ENCODE assay signal across 12 cellular contexts in the genomic region with DNA sequence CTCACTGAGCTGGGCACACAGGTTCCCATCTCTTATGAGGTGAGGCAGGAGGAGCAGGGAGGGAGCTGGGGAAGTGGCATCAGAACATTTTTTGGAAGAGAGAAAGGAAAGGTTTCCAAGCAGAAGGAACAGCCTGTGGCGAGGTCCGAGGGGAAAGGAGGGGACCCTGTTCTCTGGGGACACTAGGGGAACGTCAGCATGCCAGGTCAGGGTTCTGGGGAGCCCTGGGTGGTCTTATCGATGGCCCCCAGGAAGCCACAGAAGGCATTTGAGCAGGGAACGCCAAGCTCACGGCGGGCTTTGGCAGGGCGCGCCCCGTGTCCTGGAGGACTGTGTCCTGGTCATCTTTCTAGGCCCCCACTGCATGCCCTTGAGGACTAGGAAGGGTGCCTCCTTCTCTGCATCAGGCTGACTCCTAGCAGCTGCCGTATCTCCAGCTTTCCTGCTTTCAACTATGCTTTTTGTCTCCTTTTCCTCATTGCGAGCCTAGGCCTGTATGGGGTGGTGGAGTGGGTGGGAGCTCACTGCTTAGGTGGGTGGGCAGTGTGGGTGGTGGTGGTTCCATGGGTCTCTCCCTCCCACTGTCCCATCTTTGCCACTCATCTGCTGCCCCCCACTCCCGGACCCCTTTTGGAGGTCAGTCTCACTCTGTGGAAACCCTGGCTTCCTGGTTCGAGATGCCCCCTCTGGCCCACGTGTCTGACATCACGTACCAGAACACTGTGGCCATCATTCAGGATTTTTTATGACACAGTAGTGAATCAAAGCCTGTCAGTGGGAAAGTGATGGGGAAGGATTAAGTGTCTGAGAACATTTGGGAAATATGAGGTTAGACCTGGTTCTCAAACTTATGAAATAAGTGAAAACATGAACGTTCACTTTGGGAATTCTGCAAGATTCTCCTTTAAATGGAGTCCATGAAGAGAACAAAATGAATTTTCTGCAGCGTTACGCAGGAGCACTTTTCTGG.
"Had no signal": no experiment of that assay in that cellular context is flagged by ENCODE, and none has a peak within 500 bp of the region (broad histone marks: within the 10 kb centered on the region; RNA-seq: fewer than 3 reads in every experiment).

No MANE protein-coding gene starts in this region.

- H3K4me3 Mint-ChIP-seq: activated CD4-positive, alpha-beta T cell treated with anti-CD3 and anti-CD28 coated beads, Interleukin-2, amount 10 ng/mL, durations not matched to agents 7 days and 5 days; natural killer cell had no signal

- H3K9me3 ChIP-seq: tibial nerve had no signal

- H3K9me3 Mint-ChIP-seq: activated CD4-positive, alpha-beta T cell treated with anti-CD3 and anti-CD28 coated beads, Interleukin-2, amount 10 ng/mL, durations not matched to agents 7 days and 5 days; natural killer cell had no signal

- H3K27ac ChIP-seq: brain microvascular endothelial cell had no signal

- H3K36me3 ChIP-seq: brain microvascular endothelial cell, tibial nerve had no signal

- H3K27me3 Mint-ChIP-seq: activated CD4-positive, alpha-beta T cell treated with anti-CD3 and anti-CD28 coated beads, Interleukin-2, amount 10 ng/mL, durations not matched to agents 7 days and 5 days had no signal

- H3K4me1 Mint-ChIP-seq: activated CD4-positive, alpha-beta T cell treated with anti-CD3 and anti-CD28 coated beads, Interleukin-2, amount 10 ng/mL, durations not matched to agents 7 days and 5 days had no signal

- H3K36me3 Mint-ChIP-seq: natural killer cell had no signal

- H3K27ac Mint-ChIP-seq: activated CD4-positive, alpha-beta T cell treated with anti-CD3 and anti-CD28 coated beads, Interleukin-2, amount 10 ng/mL, durations not matched to agents 7 days and 5 days had no signal

- ATAC-seq: natural killer cell, SK-N-SH treated with all-trans-retinoic acid at 6 μM for 48 hours had no signal

- H3K27me3 ChIP-seq: brain microvascular endothelial cell, tibial nerve had no signal

- DNase-seq: activated CD4-positive, alpha-beta T cell treated with anti-CD3 and anti-CD28 coated beads, Interleukin-2, amount 10 ng/mL, durations not matched to agents 7 days and 5 days; activated CD4-positive, CD25-positive, alpha-beta regulatory T cell; activated CD8-positive, alpha-beta memory T cell treated with anti-CD3 and anti-CD28 coated beads for 24 hours; activated naive CD4-positive, alpha-beta T cell treated with anti-CD3 and anti-CD28 coated beads, Interleukin-2, amount 50 U/mL, for 16 hours; amniotic stem cell; brain microvascular endothelial cell; dermis blood vessel endothelial cell; hypothalamus; natural killer cell had no signal

- H3K4me3 ChIP-seq: lung, tibial nerve had no signal
